In genomic region chr17:9361572-9361955, GRCh38 we compare ENCODE assay signal across 21 cellular contexts.
"Had no signal": no experiment of that assay in that cellular context is flagged by ENCODE, and none has a peak within 500 bp of the region (broad histone marks: within the 10 kb centered on the region; RNA-seq: fewer than 3 reads in every experiment).

No MANE protein-coding gene starts in this region.

- DNase-seq: activated CD4-positive, alpha-beta memory T cell treated with anti-CD3 and anti-CD28 coated beads for 36 hours; activated CD4-positive, alpha-beta T cell treated with anti-CD3 and anti-CD28 coated beads for 1 hour; activated CD4-positive, alpha-beta T cell treated with anti-CD3 and anti-CD28 coated beads, Interleukin-2, amount 10 ng/mL, durations not matched to agents 24 days and 14 days; activated CD8-positive, alpha-beta memory T cell treated with anti-CD3 and anti-CD28 coated beads for 24 hours; activated gamma-delta T cell; activated naive CD4-positive, alpha-beta T cell treated with anti-CD3 and anti-CD28 coated beads for 36 hours; activated T-cell treated with anti-CD3 and anti-CD28 coated beads, Interleukin-2, amount 50 U/mL, for 4 hours; cerebellar nuclear complex; MG63; MV-4-11; NCI-H1092 treated with DMSO at 0.1 percent for 48 hours; NCI-H1417 treated with DMSO at 0.1 percent for 48 hours; NCI-H1694; NCI-H2029 treated with DMSO at 0.1 percent for 48 hours; NCI-H2171; NCI-H526 treated with DMSO at 0.1 percent for 48 hours; SHP77 treated with DMSO at 0.1 percent for 48 hours; T-helper 17 cell; T-helper 9 cell had no signal

- H3K4me3 ChIP-seq: MG63 had no signal

- H3K27me3 ChIP-seq: MG63 had no signal

- ATAC-seq: activated T-cell treated with anti-CD3 and anti-CD28 coated beads, Interleukin-2, amount 50 U/mL, for 4 hours; PC-3; T-helper 17 cell; WTC11 had no signal

- H3K9me3 ChIP-seq: MG63 had no signal

- H3K36me3 ChIP-seq: MG63 had no signal
